In genomic region chr21:20031807-20032206, GRCh38 we compare ENCODE assay signal across 22 cellular contexts.
"Had no signal": no experiment of that assay in that cellular context is flagged by ENCODE, and none has a peak within 500 bp of the region (broad histone marks: within the 10 kb centered on the region; RNA-seq: fewer than 3 reads in every experiment).

No MANE protein-coding gene starts in this region.

- DNase-seq: dermis blood vessel endothelial cell; effector memory CD4-positive, alpha-beta T cell; foreskin keratinocyte; hypothalamus; immature natural killer cell; islet precursor cell; left ventricle myocardium superior; lower lobe of right lung; natural killer cell; right lobe of liver; stimulated activated CD4-positive, alpha-beta T cell treated with anti-CD3 and anti-CD28 coated beads, Interleukin-12 subunit alpha, Interleukin-12 subunit beta, amount 100 ng/mL, for 4 hours; stimulated activated CD4-positive, alpha-beta T cell treated with anti-CD3 and anti-CD28 coated beads, Interleukin-2, amount 100 ng/mL, for 24 hours; stimulated activated CD4-positive, alpha-beta T cell treated with anti-CD3 and anti-CD28 coated beads, Interleukin-4, amount 100 ng/mL, for 24 hours; stimulated activated naive B cell treated with anti-CD40 and anti-IgM and Interleukin-4, amounts not matched to agents 10 μg/mL and 1 μg/mL and 100 μg/mL, for 72 hours had no signal

- H3K4me1 ChIP-seq: esophagus muscularis mucosa, foreskin keratinocyte, lower lobe of right lung, parathyroid adenoma, right lobe of liver, tibial nerve, vagina had no signal

- H3K9me3 ChIP-seq: esophagus muscularis mucosa, lower lobe of right lung, right lobe of liver, thoracic aorta, tibial nerve, vagina had no signal

- H3K4me3 ChIP-seq: coronary artery, esophagus muscularis mucosa, lower lobe of right lung, right lobe of liver, smooth muscle cell, thoracic aorta, tibial nerve, vagina had no signal

- H3K9ac ChIP-seq: parathyroid adenoma had no signal

- H3K36me3 ChIP-seq: esophagus muscularis mucosa, lower lobe of right lung, right lobe of liver, thoracic aorta, tibial nerve, vagina had no signal

- H3K27ac ChIP-seq: coronary artery, esophagus muscularis mucosa, foreskin keratinocyte, lower lobe of right lung, parathyroid adenoma, right lobe of liver, thoracic aorta, tibial nerve, vagina had no signal

- H3K4me2 ChIP-seq: smooth muscle cell had no signal

- FAIRE-seq: endothelial cell of umbilical vein had no signal

- ATAC-seq: foreskin keratinocyte, left ventricle myocardium superior, natural killer cell had no signal

- H2AFZ ChIP-seq: parathyroid adenoma had no signal

- H3K79me2 ChIP-seq: parathyroid adenoma had no signal

- H3K27me3 ChIP-seq: esophagus muscularis mucosa, foreskin keratinocyte, right lobe of liver, tibial nerve, vagina had no signal
